In genomic region chr1:64956241-64956640, GRCh38 we compare ENCODE assay signal across 1 cellular context.
TF ChIP-seq lines count a peak whose summit lies in the region.

No MANE protein-coding gene starts in this region.

TF ChIP-seq in H1, 55 proteins besides CTCF, POLR2A, EP300 and RAD21:
- TF ChIP-seq CHD7 (IDR thresholded peaks at IDR 0.05; ENCODE audit: insufficient replicate concordance, low read length) = no peak
TF ChIP-seq in H1: peak in this region for 0.
